ENCODE assay signal across 8 cellular contexts in genomic region chr9:22244141-22245011, GRCh38.
DNase-seq lines count a peak whose midpoint lies in the region; ATAC-seq and TF ChIP-seq lines count a peak whose summit lies in the region.

No MANE protein-coding gene starts in this region.

- peaks cover 29% of the 10 kb centered on the region for H3K27me3 Mint-ChIP-seq in T-helper 17 cell

- no peak overlapping the region for H3K27ac Mint-ChIP-seq in T-helper 17 cell

- peaks cover 9% of the 10 kb centered on the region for H3K4me1 Mint-ChIP-seq in T-helper 17 cell

- H3K4me3 Mint-ChIP-seq in T-helper 17 cell, result no peak overlapping the region

- no peak overlapping the region for H3K4me3 ChIP-seq in fibroblast of pulmonary artery (replicated peaks; ENCODE audit: low read depth, low read length)

- H3K36me3 Mint-ChIP-seq in T-helper 17 cell (ENCODE audit: low read depth), result no peaks in the 10 kb centered on the region

- ATAC-seq in GM21360 (IDR thresholded peaks at IDR 0.05; ENCODE audit: unreplicated experiment), result peak; percentile 32
- peak; percentile 86 for ATAC-seq in T-helper 17 cell
- no peak for ATAC-seq in HG02852 (IDR thresholded peaks at IDR 0.05; ENCODE audit: unreplicated experiment)
- ATAC-seq in GM21447 (IDR thresholded peaks at IDR 0.05; ENCODE audit: unreplicated experiment), result no peak

- DNase-seq in DMS79 treated with DMSO at 0.1 percent for 48 hours (lab: John Stamatoyannopoulos, UW), result peak; percentile 11
- DNase-seq in NCI-H1092 (lab: John Stamatoyannopoulos, UW), result peak; percentile 5
- DNase-seq in T-helper 17 cell, result no peak
- DNase-seq in fibroblast of pulmonary artery (ENCODE audit: low read depth), result peak; percentile 81
- DNase-seq in retina, result peak; percentile 13

- H3K9me3 ChIP-seq in T-helper 17 cell (ENCODE audit: control insufficient read depth, low read length, poor library complexity, severe bottlenecking), result no peaks in the 10 kb centered on the region

- TF ChIP-seq CTCF in fibroblast of pulmonary artery (IDR thresholded peaks at IDR 0.05; ENCODE audit: low read length, missing control alignments), result peak; percentile 80

Comparison
In these comparisons a context has a peak if more than half of its experiments do, and no peak if none do; other contexts are left out.
1. DNase-seq: peak in DMS79 treated with DMSO at 0.1 percent for 48 hours (single experiment), NCI-H1092 (single experiment), fibroblast of pulmonary artery (single experiment) and retina (single experiment); none in T-helper 17 cell (0 of 3).
2. ATAC-seq: peak in GM21360 (single experiment) and T-helper 17 cell (single experiment); none in HG02852 (single experiment) and GM21447 (single experiment).